In genomic region chr7:116182023-116182422, GRCh38 we compare ENCODE assay signal across 27 cellular contexts.
"Had no signal": no experiment of that assay in that cellular context is flagged by ENCODE, and none has a peak within 500 bp of the region (broad histone marks: within the 10 kb centered on the region; RNA-seq: fewer than 3 reads in every experiment).

No MANE protein-coding gene starts in this region.

- H3K9me3 ChIP-seq: adrenal gland, body of pancreas, colonic mucosa, esophagus squamous epithelium had no signal

- H3K27ac ChIP-seq: adrenal gland, body of pancreas, colonic mucosa, epithelial cell of prostate, esophagus squamous epithelium, gastroesophageal sphincter had no signal

- H3K27me3 Mint-ChIP-seq: activated CD4-positive, alpha-beta memory T cell treated with anti-CD3 and anti-CD28 coated beads for 36 hours; activated CD8-positive, alpha-beta memory T cell treated with anti-CD3 and anti-CD28 coated beads, Interleukin-2, amount 10 ng/mL, durations not matched to agents 7 days and 5 days; activated naive CD4-positive, alpha-beta T cell treated with anti-CD3 and anti-CD28 coated beads, Interleukin-2, amount 50 U/mL, for 24 hours; activated naive CD8-positive, alpha-beta T cell treated with anti-CD3 and anti-CD28 coated beads for 36 hours; activated naive CD8-positive, alpha-beta T cell treated with anti-CD3 and anti-CD28 coated beads, Interleukin-2, amount 50 U/mL, for 24 hours had no signal

- H3K4me3 Mint-ChIP-seq: activated CD4-positive, alpha-beta memory T cell treated with anti-CD3 and anti-CD28 coated beads for 36 hours; activated CD8-positive, alpha-beta memory T cell treated with anti-CD3 and anti-CD28 coated beads, Interleukin-2, amount 10 ng/mL, durations not matched to agents 7 days and 5 days; activated CD8-positive, alpha-beta T cell treated with anti-CD3 and anti-CD28 coated beads, Interleukin-2, amount 10 ng/mL, durations not matched to agents 7 days and 5 days; activated naive CD4-positive, alpha-beta T cell treated with anti-CD3 and anti-CD28 coated beads for 36 hours; activated naive CD4-positive, alpha-beta T cell treated with anti-CD3 and anti-CD28 coated beads, Interleukin-2, amount 50 U/mL, for 24 hours; activated naive CD8-positive, alpha-beta T cell treated with anti-CD3 and anti-CD28 coated beads for 36 hours; activated naive CD8-positive, alpha-beta T cell treated with anti-CD3 and anti-CD28 coated beads, Interleukin-2, amount 50 U/mL, for 24 hours; activated T-helper 1 cell treated with anti-CD3 and anti-CD28 coated beads, Interleukin-12 subunit alpha, Interleukin-12 subunit beta, Interleukin-2, Interleukin-4 antibody, amounts not matched to agents 30 ng/mL and 10 ng/mL and 1 ng/mL, durations not matched to agents 14 hours and 24 hours and 36 hours had no signal

- DNase-seq: activated CD4-positive, alpha-beta memory T cell treated with anti-CD3 and anti-CD28 coated beads for 36 hours; activated CD4-positive, alpha-beta T cell treated with anti-CD3 and anti-CD28 coated beads for 1 hour; activated CD4-positive, alpha-beta T cell treated with anti-CD3 and anti-CD28 coated beads for 48 hours; activated CD8-positive, alpha-beta memory T cell treated with anti-CD3 and anti-CD28 coated beads, Interleukin-2, amount 10 ng/mL, durations not matched to agents 7 days and 5 days; activated CD8-positive, alpha-beta memory T cell treated with anti-CD3 and anti-CD28 coated beads, Interleukin-2, amount 50 U/mL, for 4 hours; activated CD8-positive, alpha-beta T cell treated with anti-CD3 and anti-CD28 coated beads, Interleukin-2, amount 10 ng/mL, durations not matched to agents 7 days and 5 days; activated effector memory CD4-positive, alpha-beta T cell treated with anti-CD3 and anti-CD28 coated beads, Interleukin-2, amount 50 U/mL, for 16 hours; activated naive CD4-positive, alpha-beta T cell treated with anti-CD3 and anti-CD28 coated beads for 36 hours; activated naive CD8-positive, alpha-beta T cell treated with anti-CD3 and anti-CD28 coated beads for 36 hours; activated naive CD8-positive, alpha-beta T cell treated with anti-CD3 and anti-CD28 coated beads, Interleukin-2, amount 50 U/mL, for 24 hours; activated T-cell treated with anti-CD3 and anti-CD28 coated beads, Interleukin-2, amount 50 U/mL, for 1 hour; activated T-cell treated with anti-CD3 and anti-CD28 coated beads, Interleukin-2, amount 50 U/mL, for 48 hours; adrenal gland; amygdala; aorta; body of pancreas; caudate nucleus; colonic mucosa; effector CD8-positive, alpha-beta T cell; esophagus squamous epithelium; foreskin melanocyte; T-helper 2 cell had no signal

- H3K27ac Mint-ChIP-seq: activated CD4-positive, alpha-beta memory T cell treated with anti-CD3 and anti-CD28 coated beads for 36 hours; activated CD8-positive, alpha-beta memory T cell treated with anti-CD3 and anti-CD28 coated beads, Interleukin-2, amount 10 ng/mL, durations not matched to agents 7 days and 5 days; activated CD8-positive, alpha-beta T cell treated with anti-CD3 and anti-CD28 coated beads, Interleukin-2, amount 10 ng/mL, durations not matched to agents 7 days and 5 days; activated naive CD4-positive, alpha-beta T cell treated with anti-CD3 and anti-CD28 coated beads for 36 hours; activated naive CD4-positive, alpha-beta T cell treated with anti-CD3 and anti-CD28 coated beads, Interleukin-2, amount 50 U/mL, for 24 hours; activated naive CD8-positive, alpha-beta T cell treated with anti-CD3 and anti-CD28 coated beads for 36 hours; activated naive CD8-positive, alpha-beta T cell treated with anti-CD3 and anti-CD28 coated beads, Interleukin-2, amount 50 U/mL, for 24 hours; activated T-helper 1 cell treated with anti-CD3 and anti-CD28 coated beads, Interleukin-12 subunit alpha, Interleukin-12 subunit beta, Interleukin-2, Interleukin-4 antibody, amounts not matched to agents 30 ng/mL and 10 ng/mL and 1 ng/mL, durations not matched to agents 14 hours and 24 hours and 36 hours; activated T-helper 2 cell treated with anti-CD3 and anti-CD28 coated beads, Interferon-gamma antibody, Interleukin-2, Interleukin-4, amounts not matched to agents 10 μg/mL and 5 μg/mL and 100 μg/mL, durations not matched to agents 14 hours and 24 hours and 36 hours had no signal

- H3K4me1 Mint-ChIP-seq: activated CD8-positive, alpha-beta memory T cell treated with anti-CD3 and anti-CD28 coated beads, Interleukin-2, amount 10 ng/mL, durations not matched to agents 7 days and 5 days; activated naive CD8-positive, alpha-beta T cell treated with anti-CD3 and anti-CD28 coated beads for 36 hours; activated naive CD8-positive, alpha-beta T cell treated with anti-CD3 and anti-CD28 coated beads, Interleukin-2, amount 50 U/mL, for 24 hours had no signal

- ATAC-seq: activated CD8-positive, alpha-beta memory T cell treated with anti-CD3 and anti-CD28 coated beads, Interleukin-2, amount 10 ng/mL, durations not matched to agents 7 days and 5 days; activated CD8-positive, alpha-beta T cell treated with anti-CD3 and anti-CD28 coated beads, Interleukin-2, amount 10 ng/mL, durations not matched to agents 7 days and 5 days; activated naive CD8-positive, alpha-beta T cell treated with anti-CD3 and anti-CD28 coated beads, Interleukin-2, amount 50 U/mL, for 24 hours; body of pancreas; gastroesophageal sphincter had no signal

- H3K36me3 ChIP-seq: adrenal gland, colonic mucosa, esophagus squamous epithelium, gastroesophageal sphincter had no signal

- H3K4me1 ChIP-seq: adrenal gland, body of pancreas, colonic mucosa, esophagus squamous epithelium, gastroesophageal sphincter had no signal

- H3K27me3 ChIP-seq: adrenal gland, body of pancreas, colonic mucosa, esophagus squamous epithelium, gastroesophageal sphincter had no signal

- H3K9me3 Mint-ChIP-seq: activated naive CD4-positive, alpha-beta T cell treated with anti-CD3 and anti-CD28 coated beads for 36 hours; activated naive CD4-positive, alpha-beta T cell treated with anti-CD3 and anti-CD28 coated beads, Interleukin-2, amount 50 U/mL, for 24 hours; activated T-helper 1 cell treated with anti-CD3 and anti-CD28 coated beads, Interleukin-12 subunit alpha, Interleukin-12 subunit beta, Interleukin-2, Interleukin-4 antibody, amounts not matched to agents 30 ng/mL and 10 ng/mL and 1 ng/mL, durations not matched to agents 14 hours and 24 hours and 36 hours had no signal

- H3K4me3 ChIP-seq: adrenal gland, body of pancreas, colonic mucosa, esophagus squamous epithelium, gastroesophageal sphincter had no signal
